14 cellular contexts compared by ENCODE assay signal in the genomic region with DNA sequence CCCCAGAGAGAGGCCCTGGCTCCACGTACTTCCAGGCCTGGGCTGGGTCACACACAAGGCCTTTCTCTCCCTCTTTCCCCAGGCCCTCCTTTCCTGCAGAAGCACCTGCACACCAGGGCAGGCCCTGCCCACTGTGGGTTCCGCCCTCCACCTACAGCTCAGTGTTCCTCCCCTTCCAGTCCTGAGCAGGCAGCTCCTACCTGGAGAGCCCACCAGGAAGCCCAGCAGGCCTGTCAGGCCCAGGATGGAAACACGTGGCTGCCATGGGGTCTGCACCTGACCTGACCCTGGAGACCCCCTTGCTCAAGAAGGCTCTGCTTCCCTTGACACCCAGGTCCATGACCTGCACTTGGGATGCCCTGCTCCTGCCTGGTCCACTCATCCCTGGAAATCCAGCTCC. TPM values are rescaled to one million over a fixed set of nuclear protein-coding genes. Genes with fewer than 3 reads are reported as not detected.
A peak's percentile ranks its signal among the peaks of the same experiment; 100 is the strongest.
DNase-seq lines count a peak whose midpoint lies in the region; ATAC-seq and TF ChIP-seq lines count a peak whose summit lies in the region.
"Had no signal": no experiment of that assay in that cellular context is flagged by ENCODE, and none has a peak within 500 bp of the region (broad histone marks: within the 10 kb centered on the region; RNA-seq: fewer than 3 reads in every experiment).

No MANE protein-coding gene starts in this region.

- H3K36me3 ChIP-seq in breast epithelium, result no peaks in the 10 kb centered on the region

- no peak overlapping the region for H3K4me3 Mint-ChIP-seq in MCF 10A (ENCODE audit: unreplicated experiment)
- H3K4me3 Mint-ChIP-seq in activated T-helper 17 cell treated with anti-CD3 and anti-CD28 coated beads, Interleukin-2, amount 50 U/mL, for 72 hours, result no peak overlapping the region
- H3K4me3 Mint-ChIP-seq: B cell; CD4-positive, alpha-beta memory T cell; GM23338 had no signal

- CTCF ChIA-PET in MCF 10A (lab: Yijun Ruan, JAX), result interaction anchor here (1.1 to 10.7 kb wide), 2 partner anchors 17 to 93 kb away, joined by 5 to 116 read pairs; no protein-coding TSS in a partner anchor

- H3K4me1 Mint-ChIP-seq in MCF 10A (ENCODE audit: insufficient read depth, unreplicated experiment), result peaks cover 5% of the 10 kb centered on the region
- H3K4me1 Mint-ChIP-seq in activated T-helper 17 cell treated with anti-CD3 and anti-CD28 coated beads, Interleukin-2, amount 50 U/mL, for 72 hours, result no peaks in the 10 kb centered on the region
- H3K4me1 Mint-ChIP-seq: GM23338 had no signal

- ATAC-seq in activated T-helper 17 cell treated with anti-CD3 and anti-CD28 coated beads, Interleukin-2, amount 50 U/mL, for 72 hours (replicated peaks), result no peak
- ATAC-seq in GM18861 (IDR thresholded peaks at IDR 0.05; ENCODE audit: unreplicated experiment), result no peak
- ATAC-seq: GM23338 had no signal

- BruUV-seq in MCF 10A (replicated peaks; lab: Mats Ljungman, UMichigan), result no TSS peak

- no peaks in the 10 kb centered on the region for H3K4me1 ChIP-seq in breast epithelium

- H3K27ac ChIP-seq in breast epithelium, result no peak overlapping the region
- H3K27ac ChIP-seq: C4-2B had no signal

- H3K27me3 ChIP-seq in breast epithelium, result no peaks in the 10 kb centered on the region

- H3K4me3 ChIP-seq in breast epithelium (no peak overlapping the region), lower leg skin (ENCODE audit: low read depth, poor library complexity, severe bottlenecking) (no peak overlapping the region)
- H3K4me3 ChIP-seq: GM23338 had no signal

- TF ChIP-seq CTCF in MCF 10A (IDR thresholded peaks at IDR 0.05; ENCODE audit: unreplicated experiment) (no peak), breast epithelium (IDR thresholded peaks at IDR 0.05) (no peak), lower leg skin (IDR thresholded peaks at IDR 0.05) (no peak)

- intact Hi-C loops in MCF 10A (cut with micrococcal nuclease) (no loop called here), breast epithelium (cut with DNase I; ENCODE audit: low total_unique reads) (loop anchor here (5.0 kb wide), 1 partner anchor 990 kb away; no protein-coding TSS in a partner anchor), lower leg skin (cut with DNase I; ENCODE audit: low total_unique reads) (no loop called here)

- TF ChIP-seq POLR2A in breast epithelium (IDR thresholded peaks at IDR 0.05) (no peak), lower leg skin (IDR thresholded peaks at IDR 0.05) (no peak)

- peaks cover 10% of the 10 kb centered on the region for H3K36me3 Mint-ChIP-seq in MCF 10A (ENCODE audit: insufficient read depth, unreplicated experiment)
- H3K36me3 Mint-ChIP-seq in activated T-helper 17 cell treated with anti-CD3 and anti-CD28 coated beads, Interleukin-2, amount 50 U/mL, for 72 hours (ENCODE audit: low read depth), result no peaks in the 10 kb centered on the region

- H3K9me3 ChIP-seq in breast epithelium, result no peaks in the 10 kb centered on the region

- no peaks in the 10 kb centered on the region for H3K9me3 Mint-ChIP-seq in MCF 10A (ENCODE audit: unreplicated experiment)
- H3K9me3 Mint-ChIP-seq in activated T-helper 17 cell treated with anti-CD3 and anti-CD28 coated beads, Interleukin-2, amount 50 U/mL, for 72 hours, result no peaks in the 10 kb centered on the region
- H3K9me3 Mint-ChIP-seq: CD4-positive, alpha-beta memory T cell had no signal

- 70 to 72% methylated on average over 2 of the region's 3 CpGs for WGBS in lower leg skin, 2 donors

- no peaks in the 10 kb centered on the region for H3K27me3 Mint-ChIP-seq in MCF 10A (ENCODE audit: insufficient read depth, unreplicated experiment)
- H3K27me3 Mint-ChIP-seq in activated T-helper 17 cell treated with anti-CD3 and anti-CD28 coated beads, Interleukin-2, amount 50 U/mL, for 72 hours, result no peaks in the 10 kb centered on the region
- H3K27me3 Mint-ChIP-seq: B cell; CD4-positive, alpha-beta memory T cell had no signal

- DNase-seq in MCF 10A (ENCODE audit: unreplicated experiment) (no peak), breast epithelium (ENCODE audit: low spot score in 2 of 2) (no peak), lower leg skin (ENCODE audit: low spot score in 2 of 2) (peak; percentile 11 to 78), GF-D8 (lab: John Stamatoyannopoulos, UW) (no peak), NCI-H510A (lab: John Stamatoyannopoulos, UW) (no peak)
- DNase-seq: CD4-positive, alpha-beta memory T cell; DMS79; H9 had no signal

- POLR2A ChIA-PET in MCF 10A (lab: Yijun Ruan, JAX), result no interaction called here

- H3K27ac Mint-ChIP-seq in MCF 10A (ENCODE audit: low read depth, unreplicated experiment), result peak overlapping the region; percentile 19
- H3K27ac Mint-ChIP-seq in activated T-helper 17 cell treated with anti-CD3 and anti-CD28 coated beads, Interleukin-2, amount 50 U/mL, for 72 hours, result peak overlapping the region; percentile 41
- H3K27ac Mint-ChIP-seq: B cell, GM23338, H9 had no signal

RNA-seq across cellular contexts. Expression of a gene that starts 19.0 kb away (rescaled TPM):
- 16.9 and 28.5 TPM in 2 replicates for total RNA-seq in MCF 10A (2022)
- 10 to 100 TPM; 58.6 to 93.7 (median 64.1) TPM for total RNA-seq in breast epithelium
- 100 to 1,000 TPM; 159 to 352 TPM for total RNA-seq in activated T-helper 17 cell treated with anti-CD3 and anti-CD28 coated beads, Interleukin-2, amount 50 U/mL, for 72 hours
- total RNA-seq in lower leg skin, result 10 to 100 TPM; 65.9 to 97.8 (median 92.9) TPM
- total RNA-seq: G401 had no signal

Comparison
In these comparisons a context has a peak if more than half of its experiments do, and no peak if none do; other contexts are left out.
1. DNase-seq: peak in lower leg skin (2 of 2); none in MCF 10A (single experiment), breast epithelium (0 of 2), GF-D8 (single experiment) and NCI-H510A (single experiment).